Comparison of ENCODE assay signal across 24 cellular contexts in the genomic region with DNA sequence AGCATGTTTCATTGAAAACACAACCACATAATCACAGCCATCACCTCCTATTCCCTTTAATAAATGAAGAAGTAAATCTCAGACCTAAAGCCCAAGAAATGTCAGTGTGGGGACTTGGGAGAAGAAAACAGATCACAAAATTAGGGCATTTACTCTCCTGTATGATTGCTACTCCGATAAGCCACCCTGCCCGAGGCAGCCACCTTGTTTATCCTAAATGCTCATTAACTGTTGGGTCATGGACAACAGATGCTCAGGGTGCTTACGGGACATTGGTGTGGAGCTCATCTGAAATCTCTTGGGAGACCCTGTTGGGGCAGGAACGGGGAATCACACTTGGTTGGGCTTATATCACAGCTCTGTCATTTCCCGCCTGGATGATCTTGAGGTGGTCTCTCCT. TPM values are rescaled to one million over a fixed set of nuclear protein-coding genes. Genes with fewer than 3 reads are reported as not detected.
"Had no signal": no experiment of that assay in that cellular context is flagged by ENCODE, and none has a peak within 500 bp of the region (broad histone marks: within the 10 kb centered on the region; RNA-seq: fewer than 3 reads in every experiment).

No MANE protein-coding gene starts in this region.

- ATAC-seq: Panc1, PC-3, T-cell had no signal

- H3K27ac Mint-ChIP-seq: T-cell; T-helper 1 cell treated with Interleukin-12 subunit alpha and Interleukin-12 subunit beta and Interleukin-4 antibody, amounts not matched to agents 30 μg/mL and 1 μg/mL, for 36 hours had no signal

- DNase-seq: KBM-7, NCI-H1092, NCI-H1105 treated with DMSO at 0.1 percent for 48 hours, NCI-H1417 treated with DMSO at 0.1 percent for 48 hours, NCI-H146, NCI-H1694 treated with DMSO at 0.1 percent for 48 hours, NCI-H2029, NCI-H2081 treated with DMSO at 0.1 percent for 48 hours, NCI-H2171, NCI-H226, NCI-H446, NCI-H510A, NCI-H524 treated with DMSO at 0.1 percent for 48 hours, NCI-H69, NCI-H774, PC-3, SHP77, SW 1271, T-cell had no signal

- H3K36me3 Mint-ChIP-seq: T-cell had no signal

- H3K27ac ChIP-seq: RWPE1 had no signal

- H3K9me3 Mint-ChIP-seq: T-cell; T-helper 1 cell treated with Interleukin-12 subunit alpha and Interleukin-12 subunit beta and Interleukin-4 antibody, amounts not matched to agents 30 μg/mL and 1 μg/mL, for 36 hours had no signal

- H3K4me3 Mint-ChIP-seq: T-cell; T-helper 1 cell treated with Interleukin-12 subunit alpha and Interleukin-12 subunit beta and Interleukin-4 antibody, amounts not matched to agents 30 μg/mL and 1 μg/mL, for 36 hours had no signal

RNA-seq across cellular contexts. Expression of gene CHST15, which starts 17.5 kb away (rescaled TPM):
- total RNA-seq: HT-29, SK-MEL-5 had no signal
